Comparison of ENCODE assay signal across 1 cellular context in the genomic region with DNA sequence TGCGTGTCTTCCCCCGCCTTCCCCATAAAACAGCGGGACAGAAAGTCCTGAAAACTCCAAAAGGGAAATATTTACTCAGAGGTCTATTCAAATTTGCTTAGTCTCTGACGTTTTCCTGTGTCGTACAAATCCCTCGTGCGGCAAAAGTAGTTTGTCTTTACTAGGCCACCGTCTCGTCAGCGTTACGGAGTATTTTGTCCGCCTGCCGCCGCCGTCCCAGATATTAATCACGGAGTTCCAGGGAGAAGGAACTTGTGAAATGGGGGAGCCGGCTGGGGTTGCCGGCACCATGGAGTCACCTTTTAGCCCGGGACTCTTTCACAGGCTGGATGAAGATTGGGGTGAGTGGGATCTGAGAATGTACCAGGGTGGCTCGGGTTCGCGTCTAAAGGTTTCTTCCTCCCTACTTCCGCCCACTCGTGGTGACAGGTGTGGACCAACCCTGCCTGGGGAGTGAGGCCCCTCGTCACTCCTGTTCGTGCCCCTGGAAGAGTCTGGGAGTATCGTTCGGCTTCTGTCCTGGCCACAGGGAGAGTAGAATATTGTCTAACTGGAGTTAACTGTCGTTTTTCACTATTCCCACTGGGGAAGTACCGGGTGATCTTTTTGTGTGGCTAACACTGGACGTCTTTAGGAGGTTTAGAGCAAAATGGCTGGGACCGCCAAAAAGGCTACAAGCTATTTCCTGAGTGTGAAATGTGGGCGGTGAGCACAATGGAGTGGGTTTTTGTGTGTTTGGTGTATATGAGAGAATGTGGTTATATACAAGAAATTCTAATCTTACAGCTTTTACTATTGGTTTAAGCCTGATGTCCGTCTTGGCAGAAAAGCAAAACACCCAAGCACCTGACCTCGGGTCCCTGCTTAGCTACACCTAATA.
TF ChIP-seq lines count a peak whose summit lies in the region.

A gene with protein sequence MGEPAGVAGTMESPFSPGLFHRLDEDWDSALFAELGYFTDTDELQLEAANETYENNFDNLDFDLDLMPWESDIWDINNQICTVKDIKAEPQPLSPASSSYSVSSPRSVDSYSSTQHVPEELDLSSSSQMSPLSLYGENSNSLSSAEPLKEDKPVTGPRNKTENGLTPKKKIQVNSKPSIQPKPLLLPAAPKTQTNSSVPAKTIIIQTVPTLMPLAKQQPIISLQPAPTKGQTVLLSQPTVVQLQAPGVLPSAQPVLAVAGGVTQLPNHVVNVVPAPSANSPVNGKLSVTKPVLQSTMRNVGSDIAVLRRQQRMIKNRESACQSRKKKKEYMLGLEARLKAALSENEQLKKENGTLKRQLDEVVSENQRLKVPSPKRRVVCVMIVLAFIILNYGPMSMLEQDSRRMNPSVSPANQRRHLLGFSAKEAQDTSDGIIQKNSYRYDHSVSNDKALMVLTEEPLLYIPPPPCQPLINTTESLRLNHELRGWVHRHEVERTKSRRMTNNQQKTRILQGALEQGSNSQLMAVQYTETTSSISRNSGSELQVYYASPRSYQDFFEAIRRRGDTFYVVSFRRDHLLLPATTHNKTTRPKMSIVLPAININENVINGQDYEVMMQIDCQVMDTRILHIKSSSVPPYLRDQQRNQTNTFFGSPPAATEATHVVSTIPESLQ (plus strand): TSS at position 219 of the 880 bp plus-strand sequence. CDS start 41 bp downstream, at position 260.

TF ChIP-seq in GM12878, 131 proteins besides CTCF, POLR2A, EP300 and RAD21 (continues in another document):
- TF ChIP-seq, protein P1, sequence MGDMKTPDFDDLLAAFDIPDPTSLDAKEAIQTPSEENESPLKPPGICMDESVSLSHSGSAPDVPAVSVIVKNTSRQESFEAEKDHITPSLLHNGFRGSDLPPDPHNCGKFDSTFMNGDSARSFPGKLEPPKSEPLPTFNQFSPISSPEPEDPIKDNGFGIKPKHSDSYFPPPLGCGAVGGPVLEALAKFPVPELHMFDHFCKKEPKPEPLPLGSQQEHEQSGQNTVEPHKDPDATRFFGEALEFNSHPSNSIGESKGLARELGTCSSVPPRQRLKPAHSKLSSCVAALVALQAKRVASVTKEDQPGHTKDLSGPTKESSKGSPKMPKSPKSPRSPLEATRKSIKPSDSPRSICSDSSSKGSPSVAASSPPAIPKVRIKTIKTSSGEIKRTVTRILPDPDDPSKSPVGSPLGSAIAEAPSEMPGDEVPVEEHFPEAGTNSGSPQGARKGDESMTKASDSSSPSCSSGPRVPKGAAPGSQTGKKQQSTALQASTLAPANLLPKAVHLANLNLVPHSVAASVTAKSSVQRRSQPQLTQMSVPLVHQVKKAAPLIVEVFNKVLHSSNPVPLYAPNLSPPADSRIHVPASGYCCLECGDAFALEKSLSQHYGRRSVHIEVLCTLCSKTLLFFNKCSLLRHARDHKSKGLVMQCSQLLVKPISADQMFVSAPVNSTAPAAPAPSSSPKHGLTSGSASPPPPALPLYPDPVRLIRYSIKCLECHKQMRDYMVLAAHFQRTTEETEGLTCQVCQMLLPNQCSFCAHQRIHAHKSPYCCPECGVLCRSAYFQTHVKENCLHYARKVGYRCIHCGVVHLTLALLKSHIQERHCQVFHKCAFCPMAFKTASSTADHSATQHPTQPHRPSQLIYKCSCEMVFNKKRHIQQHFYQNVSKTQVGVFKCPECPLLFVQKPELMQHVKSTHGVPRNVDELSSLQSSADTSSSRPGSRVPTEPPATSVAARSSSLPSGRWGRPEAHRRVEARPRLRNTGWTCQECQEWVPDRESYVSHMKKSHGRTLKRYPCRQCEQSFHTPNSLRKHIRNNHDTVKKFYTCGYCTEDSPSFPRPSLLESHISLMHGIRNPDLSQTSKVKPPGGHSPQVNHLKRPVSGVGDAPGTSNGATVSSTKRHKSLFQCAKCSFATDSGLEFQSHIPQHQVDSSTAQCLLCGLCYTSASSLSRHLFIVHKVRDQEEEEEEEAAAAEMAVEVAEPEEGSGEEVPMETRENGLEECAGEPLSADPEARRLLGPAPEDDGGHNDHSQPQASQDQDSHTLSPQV (IDR thresholded peaks at IDR 0.05): 0 out of 2 replicates have a peak, but pooled peaks have one; percentile 14
- TF ChIP-seq BACH1 (IDR thresholded peaks at IDR 0.05; ENCODE audit: borderline replicate concordance) (peak; percentile 95), RBBP5 (conservative IDR thresholded peaks at IDR 0.05) (no peak), ZNF24 (IDR thresholded peaks at IDR 0.05) (peak; percentile 87), SP1 (IDR thresholded peaks at IDR 0.05; ENCODE audit: low read depth, low read length) (peak; percentile 76), CREB1 (IDR thresholded peaks at IDR 0.05; ENCODE audit: low read depth) (peak; percentile 98), MXI1 (IDR thresholded peaks at IDR 0.05; ENCODE audit: low read depth, low read length) (no peak), ATF7 (IDR thresholded peaks at IDR 0.05; ENCODE audit: low read depth) (peak; percentile 91), RELA (IDR thresholded peaks at IDR 0.05; ENCODE audit: borderline replicate concordance, partially characterized antibody) (peak; percentile 28), KAT2A (conservative IDR thresholded peaks at IDR 0.05; ENCODE audit: control insufficient read depth, low read depth, low read length) (no peak), CBFB (IDR thresholded peaks at IDR 0.05; ENCODE audit: low read depth) (peak; percentile 98), SMAD5 (IDR thresholded peaks at IDR 0.05; ENCODE audit: low read depth) (peak; percentile 84), GABPA (IDR thresholded peaks at IDR 0.05; ENCODE audit: low read depth) (peak; percentile 80)
- TF ChIP-seq, protein P2, sequence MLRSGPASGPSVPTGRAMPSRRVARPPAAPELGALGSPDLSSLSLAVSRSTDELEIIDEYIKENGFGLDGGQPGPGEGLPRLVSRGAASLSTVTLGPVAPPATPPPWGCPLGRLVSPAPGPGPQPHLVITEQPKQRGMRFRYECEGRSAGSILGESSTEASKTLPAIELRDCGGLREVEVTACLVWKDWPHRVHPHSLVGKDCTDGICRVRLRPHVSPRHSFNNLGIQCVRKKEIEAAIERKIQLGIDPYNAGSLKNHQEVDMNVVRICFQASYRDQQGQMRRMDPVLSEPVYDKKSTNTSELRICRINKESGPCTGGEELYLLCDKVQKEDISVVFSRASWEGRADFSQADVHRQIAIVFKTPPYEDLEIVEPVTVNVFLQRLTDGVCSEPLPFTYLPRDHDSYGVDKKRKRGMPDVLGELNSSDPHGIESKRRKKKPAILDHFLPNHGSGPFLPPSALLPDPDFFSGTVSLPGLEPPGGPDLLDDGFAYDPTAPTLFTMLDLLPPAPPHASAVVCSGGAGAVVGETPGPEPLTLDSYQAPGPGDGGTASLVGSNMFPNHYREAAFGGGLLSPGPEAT (IDR thresholded peaks at IDR 0.05; ENCODE audit: low read depth): peak; percentile 99
- TF ChIP-seq, protein P3, sequence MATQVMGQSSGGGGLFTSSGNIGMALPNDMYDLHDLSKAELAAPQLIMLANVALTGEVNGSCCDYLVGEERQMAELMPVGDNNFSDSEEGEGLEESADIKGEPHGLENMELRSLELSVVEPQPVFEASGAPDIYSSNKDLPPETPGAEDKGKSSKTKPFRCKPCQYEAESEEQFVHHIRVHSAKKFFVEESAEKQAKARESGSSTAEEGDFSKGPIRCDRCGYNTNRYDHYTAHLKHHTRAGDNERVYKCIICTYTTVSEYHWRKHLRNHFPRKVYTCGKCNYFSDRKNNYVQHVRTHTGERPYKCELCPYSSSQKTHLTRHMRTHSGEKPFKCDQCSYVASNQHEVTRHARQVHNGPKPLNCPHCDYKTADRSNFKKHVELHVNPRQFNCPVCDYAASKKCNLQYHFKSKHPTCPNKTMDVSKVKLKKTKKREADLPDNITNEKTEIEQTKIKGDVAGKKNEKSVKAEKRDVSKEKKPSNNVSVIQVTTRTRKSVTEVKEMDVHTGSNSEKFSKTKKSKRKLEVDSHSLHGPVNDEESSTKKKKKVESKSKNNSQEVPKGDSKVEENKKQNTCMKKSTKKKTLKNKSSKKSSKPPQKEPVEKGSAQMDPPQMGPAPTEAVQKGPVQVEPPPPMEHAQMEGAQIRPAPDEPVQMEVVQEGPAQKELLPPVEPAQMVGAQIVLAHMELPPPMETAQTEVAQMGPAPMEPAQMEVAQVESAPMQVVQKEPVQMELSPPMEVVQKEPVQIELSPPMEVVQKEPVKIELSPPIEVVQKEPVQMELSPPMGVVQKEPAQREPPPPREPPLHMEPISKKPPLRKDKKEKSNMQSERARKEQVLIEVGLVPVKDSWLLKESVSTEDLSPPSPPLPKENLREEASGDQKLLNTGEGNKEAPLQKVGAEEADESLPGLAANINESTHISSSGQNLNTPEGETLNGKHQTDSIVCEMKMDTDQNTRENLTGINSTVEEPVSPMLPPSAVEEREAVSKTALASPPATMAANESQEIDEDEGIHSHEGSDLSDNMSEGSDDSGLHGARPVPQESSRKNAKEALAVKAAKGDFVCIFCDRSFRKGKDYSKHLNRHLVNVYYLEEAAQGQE (IDR thresholded peaks at IDR 0.05; ENCODE audit: low read depth, low read length): peak; percentile 56; the same call in 1 of the 2 replicates
- TF ChIP-seq, protein P4, sequence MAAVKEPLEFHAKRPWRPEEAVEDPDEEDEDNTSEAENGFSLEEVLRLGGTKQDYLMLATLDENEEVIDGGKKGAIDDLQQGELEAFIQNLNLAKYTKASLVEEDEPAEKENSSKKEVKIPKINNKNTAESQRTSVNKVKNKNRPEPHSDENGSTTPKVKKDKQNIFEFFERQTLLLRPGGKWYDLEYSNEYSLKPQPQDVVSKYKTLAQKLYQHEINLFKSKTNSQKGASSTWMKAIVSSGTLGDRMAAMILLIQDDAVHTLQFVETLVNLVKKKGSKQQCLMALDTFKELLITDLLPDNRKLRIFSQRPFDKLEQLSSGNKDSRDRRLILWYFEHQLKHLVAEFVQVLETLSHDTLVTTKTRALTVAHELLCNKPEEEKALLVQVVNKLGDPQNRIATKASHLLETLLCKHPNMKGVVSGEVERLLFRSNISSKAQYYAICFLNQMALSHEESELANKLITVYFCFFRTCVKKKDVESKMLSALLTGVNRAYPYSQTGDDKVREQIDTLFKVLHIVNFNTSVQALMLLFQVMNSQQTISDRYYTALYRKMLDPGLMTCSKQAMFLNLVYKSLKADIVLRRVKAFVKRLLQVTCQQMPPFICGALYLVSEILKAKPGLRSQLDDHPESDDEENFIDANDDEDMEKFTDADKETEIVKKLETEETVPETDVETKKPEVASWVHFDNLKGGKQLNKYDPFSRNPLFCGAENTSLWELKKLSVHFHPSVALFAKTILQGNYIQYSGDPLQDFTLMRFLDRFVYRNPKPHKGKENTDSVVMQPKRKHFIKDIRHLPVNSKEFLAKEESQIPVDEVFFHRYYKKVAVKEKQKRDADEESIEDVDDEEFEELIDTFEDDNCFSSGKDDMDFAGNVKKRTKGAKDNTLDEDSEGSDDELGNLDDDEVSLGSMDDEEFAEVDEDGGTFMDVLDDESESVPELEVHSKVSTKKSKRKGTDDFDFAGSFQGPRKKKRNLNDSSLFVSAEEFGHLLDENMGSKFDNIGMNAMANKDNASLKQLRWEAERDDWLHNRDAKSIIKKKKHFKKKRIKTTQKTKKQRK (IDR thresholded peaks at IDR 0.05; ENCODE audit: low read depth, low read length): 0 out of 2 replicates have a peak, but pooled peaks have one; percentile 34
- TF ChIP-seq, protein P5, sequence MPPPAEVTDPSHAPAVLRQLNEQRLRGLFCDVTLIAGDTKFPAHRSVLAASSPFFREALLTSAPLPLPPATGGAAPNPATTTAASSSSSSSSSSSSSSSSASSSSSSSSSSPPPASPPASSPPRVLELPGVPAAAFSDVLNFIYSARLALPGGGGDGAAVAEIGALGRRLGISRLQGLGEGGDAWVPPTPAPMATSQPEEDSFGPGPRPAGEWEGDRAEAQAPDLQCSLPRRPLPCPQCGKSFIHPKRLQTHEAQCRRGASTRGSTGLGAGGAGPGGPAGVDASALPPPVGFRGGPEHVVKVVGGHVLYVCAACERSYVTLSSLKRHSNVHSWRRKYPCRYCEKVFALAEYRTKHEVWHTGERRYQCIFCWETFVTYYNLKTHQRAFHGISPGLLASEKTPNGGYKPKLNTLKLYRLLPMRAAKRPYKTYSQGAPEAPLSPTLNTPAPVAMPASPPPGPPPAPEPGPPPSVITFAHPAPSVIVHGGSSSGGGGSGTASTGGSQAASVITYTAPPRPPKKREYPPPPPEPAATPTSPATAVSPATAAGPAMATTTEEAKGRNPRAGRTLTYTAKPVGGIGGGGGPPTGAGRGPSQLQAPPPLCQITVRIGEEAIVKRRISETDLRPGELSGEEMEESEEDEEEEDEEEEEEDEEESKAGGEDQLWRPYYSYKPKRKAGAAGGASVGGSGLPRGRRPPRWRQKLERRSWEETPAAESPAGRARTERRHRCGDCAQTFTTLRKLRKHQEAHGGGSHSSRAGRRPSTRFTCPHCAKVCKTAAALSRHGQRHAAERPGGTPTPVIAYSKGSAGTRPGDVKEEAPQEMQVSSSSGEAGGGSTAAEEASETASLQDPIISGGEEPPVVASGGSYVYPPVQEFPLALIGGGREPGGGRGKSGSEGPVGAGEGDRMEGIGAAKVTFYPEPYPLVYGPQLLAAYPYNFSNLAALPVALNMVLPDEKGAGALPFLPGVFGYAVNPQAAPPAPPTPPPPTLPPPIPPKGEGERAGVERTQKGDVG (CRISPR knock-in tag; IDR thresholded peaks at IDR 0.05): no peak
- TF ChIP-seq, protein P6, sequence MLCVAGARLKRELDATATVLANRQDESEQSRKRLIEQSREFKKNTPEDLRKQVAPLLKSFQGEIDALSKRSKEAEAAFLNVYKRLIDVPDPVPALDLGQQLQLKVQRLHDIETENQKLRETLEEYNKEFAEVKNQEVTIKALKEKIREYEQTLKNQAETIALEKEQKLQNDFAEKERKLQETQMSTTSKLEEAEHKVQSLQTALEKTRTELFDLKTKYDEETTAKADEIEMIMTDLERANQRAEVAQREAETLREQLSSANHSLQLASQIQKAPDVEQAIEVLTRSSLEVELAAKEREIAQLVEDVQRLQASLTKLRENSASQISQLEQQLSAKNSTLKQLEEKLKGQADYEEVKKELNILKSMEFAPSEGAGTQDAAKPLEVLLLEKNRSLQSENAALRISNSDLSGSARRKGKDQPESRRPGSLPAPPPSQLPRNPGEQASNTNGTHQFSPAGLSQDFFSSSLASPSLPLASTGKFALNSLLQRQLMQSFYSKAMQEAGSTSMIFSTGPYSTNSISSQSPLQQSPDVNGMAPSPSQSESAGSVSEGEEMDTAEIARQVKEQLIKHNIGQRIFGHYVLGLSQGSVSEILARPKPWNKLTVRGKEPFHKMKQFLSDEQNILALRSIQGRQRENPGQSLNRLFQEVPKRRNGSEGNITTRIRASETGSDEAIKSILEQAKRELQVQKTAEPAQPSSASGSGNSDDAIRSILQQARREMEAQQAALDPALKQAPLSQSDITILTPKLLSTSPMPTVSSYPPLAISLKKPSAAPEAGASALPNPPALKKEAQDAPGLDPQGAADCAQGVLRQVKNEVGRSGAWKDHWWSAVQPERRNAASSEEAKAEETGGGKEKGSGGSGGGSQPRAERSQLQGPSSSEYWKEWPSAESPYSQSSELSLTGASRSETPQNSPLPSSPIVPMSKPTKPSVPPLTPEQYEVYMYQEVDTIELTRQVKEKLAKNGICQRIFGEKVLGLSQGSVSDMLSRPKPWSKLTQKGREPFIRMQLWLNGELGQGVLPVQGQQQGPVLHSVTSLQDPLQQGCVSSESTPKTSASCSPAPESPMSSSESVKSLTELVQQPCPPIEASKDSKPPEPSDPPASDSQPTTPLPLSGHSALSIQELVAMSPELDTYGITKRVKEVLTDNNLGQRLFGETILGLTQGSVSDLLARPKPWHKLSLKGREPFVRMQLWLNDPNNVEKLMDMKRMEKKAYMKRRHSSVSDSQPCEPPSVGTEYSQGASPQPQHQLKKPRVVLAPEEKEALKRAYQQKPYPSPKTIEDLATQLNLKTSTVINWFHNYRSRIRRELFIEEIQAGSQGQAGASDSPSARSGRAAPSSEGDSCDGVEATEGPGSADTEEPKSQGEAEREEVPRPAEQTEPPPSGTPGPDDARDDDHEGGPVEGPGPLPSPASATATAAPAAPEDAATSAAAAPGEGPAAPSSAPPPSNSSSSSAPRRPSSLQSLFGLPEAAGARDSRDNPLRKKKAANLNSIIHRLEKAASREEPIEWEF (IDR thresholded peaks at IDR 0.05; ENCODE audit: insufficient replicate concordance, low read depth, low read length): no peak
